Comparison of ENCODE assay signal across 23 cellular contexts in genomic region chr1:235802901-235803423, GRCh38.
A peak's percentile ranks its signal among the peaks of the same experiment; 100 is the strongest.
DNase-seq lines count a peak whose midpoint lies in the region; ATAC-seq and FAIRE-seq lines count a peak whose summit lies in the region.
"Had no signal": no experiment of that assay in that cellular context is flagged by ENCODE, and none has a peak within 500 bp of the region (broad histone marks: within the 10 kb centered on the region; RNA-seq: fewer than 3 reads in every experiment).

No MANE protein-coding gene starts in this region.

- H3K4me1 ChIP-seq in Karpas-422 (ENCODE audit: low read length), result no peaks in the 10 kb centered on the region
- H3K4me1 ChIP-seq: BLaER1 treated with 17β-estradiol and CSF1 and Interleukin-3, amounts not matched to agents 10 nM and 100 nM had no signal

- H3K27me3 ChIP-seq in Karpas-422 (ENCODE audit: low read length), result no peaks in the 10 kb centered on the region
- H3K27me3 ChIP-seq: BLaER1 treated with 17β-estradiol and CSF1 and Interleukin-3, amounts not matched to agents 10 nM and 100 nM; MG63 had no signal

- H3K4me3 ChIP-seq in Karpas-422 (ENCODE audit: low read length), result no peak overlapping the region
- H3K4me3 ChIP-seq: A549; BLaER1 treated with 17β-estradiol and CSF1 and Interleukin-3, amounts not matched to agents 10 nM and 100 nM; GM23248; K562; MG63; SK-N-MC had no signal

- no peak overlapping the region for H3K27ac ChIP-seq in Karpas-422 (ENCODE audit: low read length)
- H3K27ac ChIP-seq: A549; BLaER1 treated with 17β-estradiol and CSF1 and Interleukin-3, amounts not matched to agents 10 nM and 100 nM; GM23248; SK-N-MC had no signal

- no peak for DNase-seq in activated T-cell treated with anti-CD3 and anti-CD28 coated beads, Interleukin-2, amount 50 U/mL, for 72 hours
- DNase-seq in activated T-cell treated with anti-CD3 and anti-CD28 coated beads for 4 hours (no peak), Karpas-422 (no peak)
- DNase-seq in stimulated activated effector memory CD8-positive, alpha-beta T cell treated with anti-CD3 and anti-CD28 coated beads, Interleukin-12 subunit alpha, Interleukin-12 subunit beta, amount 100 ng/mL, for 72 hours (ENCODE audit: low spot score in 2 of 2), result no peak
- DNase-seq: AML-193; CD4-positive, alpha-beta T cell; GM23248; H7; MG63; NCI-H1930; NCI-H2107; NCI-H524 treated with DMSO at 0.1 percent for 48 hours; NCI-H774; SIG-M5 had no signal

- no peaks in the 10 kb centered on the region for H3K36me3 ChIP-seq in Karpas-422 (ENCODE audit: insufficient read depth, low read length)
- H3K36me3 ChIP-seq: MG63 had no signal

- H3K36me3 Mint-ChIP-seq in activated T-cell treated with anti-CD3 and anti-CD28 coated beads, Interleukin-2, amount 50 U/mL, for 72 hours (ENCODE audit: insufficient read depth in 2 of 2), result peaks cover 0 to 16% of the 10 kb centered on the region in 2 donors
- H3K36me3 Mint-ChIP-seq in stimulated activated effector memory CD8-positive, alpha-beta T cell treated with anti-CD3 and anti-CD28 coated beads, Interleukin-12 subunit alpha, Interleukin-12 subunit beta, amount 100 ng/mL, for 72 hours, result no peaks in the 10 kb centered on the region

- H3K9me3 Mint-ChIP-seq in activated T-cell treated with anti-CD3 and anti-CD28 coated beads, Interleukin-2, amount 50 U/mL, for 72 hours, result no peaks in the 10 kb centered on the region
- no peaks in the 10 kb centered on the region for H3K9me3 Mint-ChIP-seq in stimulated activated effector memory CD8-positive, alpha-beta T cell treated with anti-CD3 and anti-CD28 coated beads, Interleukin-12 subunit alpha, Interleukin-12 subunit beta, amount 100 ng/mL, for 72 hours
- H3K9me3 Mint-ChIP-seq: CD4-positive, alpha-beta T cell had no signal

- H3K27ac Mint-ChIP-seq in activated T-cell treated with anti-CD3 and anti-CD28 coated beads, Interleukin-2, amount 50 U/mL, for 72 hours, result peak overlapping the region; percentile 6
- no peak overlapping the region for H3K27ac Mint-ChIP-seq in stimulated activated effector memory CD8-positive, alpha-beta T cell treated with anti-CD3 and anti-CD28 coated beads, Interleukin-12 subunit alpha, Interleukin-12 subunit beta, amount 100 ng/mL, for 72 hours
- H3K27ac Mint-ChIP-seq: CD4-positive, alpha-beta T cell had no signal

- H3K27me3 Mint-ChIP-seq in activated T-cell treated with anti-CD3 and anti-CD28 coated beads, Interleukin-2, amount 50 U/mL, for 72 hours (ENCODE audit: low read depth), result no peaks in the 10 kb centered on the region
- H3K27me3 Mint-ChIP-seq: CD4-positive, alpha-beta T cell had no signal

- H3K9me3 ChIP-seq in Karpas-422 (ENCODE audit: low read length), result no peaks in the 10 kb centered on the region
- H3K9me3 ChIP-seq: A549; BLaER1 treated with 17β-estradiol and CSF1 and Interleukin-3, amounts not matched to agents 10 nM and 100 nM; MG63 had no signal

- peak; percentile 49 to 58 for ATAC-seq in activated T-cell treated with anti-CD3 and anti-CD28 coated beads, Interleukin-2, amount 50 U/mL, for 72 hours (replicated peaks in 1 of 2)
- ATAC-seq in stimulated activated effector memory CD8-positive, alpha-beta T cell treated with anti-CD3 and anti-CD28 coated beads, Interleukin-12 subunit alpha, Interleukin-12 subunit beta, amount 100 ng/mL, for 72 hours, result peak; percentile 74
- ATAC-seq in GM18517 (IDR thresholded peaks at IDR 0.05; ENCODE audit: unreplicated experiment) (no peak), HG03565 (IDR thresholded peaks at IDR 0.05; ENCODE audit: unreplicated experiment) (no peak)
- ATAC-seq: A549, K562 had no signal

- peaks cover 8% of the 10 kb centered on the region for H3K4me1 Mint-ChIP-seq in activated T-cell treated with anti-CD3 and anti-CD28 coated beads, Interleukin-2, amount 50 U/mL, for 72 hours (ENCODE audit: low read depth)
- H3K4me1 Mint-ChIP-seq in stimulated activated effector memory CD8-positive, alpha-beta T cell treated with anti-CD3 and anti-CD28 coated beads, Interleukin-12 subunit alpha, Interleukin-12 subunit beta, amount 100 ng/mL, for 72 hours, result peaks cover 22% of the 10 kb centered on the region

- no peak overlapping the region for H2AFZ ChIP-seq in Karpas-422 (ENCODE audit: low read length)
- H2AFZ ChIP-seq: GM23248 had no signal

- H3K79me2 ChIP-seq in Karpas-422 (ENCODE audit: low read length), result no peaks in the 10 kb centered on the region

- H3K4me2 ChIP-seq in Karpas-422 (ENCODE audit: low read depth, low read length, poor library complexity, severe bottlenecking), result no peak overlapping the region
- H3K4me2 ChIP-seq: BLaER1 treated with 17β-estradiol and CSF1 and Interleukin-3, amounts not matched to agents 10 nM and 100 nM had no signal

- peak overlapping the region in 1 of 2 donors; percentile 16 for H3K4me3 Mint-ChIP-seq in activated T-cell treated with anti-CD3 and anti-CD28 coated beads, Interleukin-2, amount 50 U/mL, for 72 hours
- H3K4me3 Mint-ChIP-seq in stimulated activated effector memory CD8-positive, alpha-beta T cell treated with anti-CD3 and anti-CD28 coated beads, Interleukin-12 subunit alpha, Interleukin-12 subunit beta, amount 100 ng/mL, for 72 hours, result no peak overlapping the region
- H3K4me3 Mint-ChIP-seq: CD4-positive, alpha-beta T cell had no signal

- no peaks in the 10 kb centered on the region for H3K9me2 ChIP-seq in Karpas-422 (replicated peaks; ENCODE audit: insufficient read depth, low read length)

- H3K9ac ChIP-seq in Karpas-422 (ENCODE audit: low read length), result no peak overlapping the region
- H3K9ac ChIP-seq: BLaER1 treated with 17β-estradiol and CSF1 and Interleukin-3, amounts not matched to agents 10 nM and 100 nM; GM23248 had no signal

- no peaks in the 10 kb centered on the region for H4K20me1 ChIP-seq in Karpas-422 (ENCODE audit: insufficient read depth, low read depth, low read length)
- H4K20me1 ChIP-seq: BLaER1 treated with 17β-estradiol and CSF1 and Interleukin-3, amounts not matched to agents 10 nM and 100 nM had no signal

- FAIRE-seq in TTC549 (lab: Jason Lieb, UNC), result peak; percentile 88
- peak; percentile 78 for FAIRE-seq in islet of Langerhans (lab: Jason Lieb, UNC)
- FAIRE-seq: A549, HTR-8/SVneo, K562 had no signal

Comparison
In these comparisons a context has a peak if more than half of its experiments do, and no peak if none do; other contexts are left out.
1. ATAC-seq: peak in activated T-cell treated with anti-CD3 and anti-CD28 coated beads, Interleukin-2, amount 50 U/mL, for 72 hours (2 of 2) and stimulated activated effector memory CD8-positive, alpha-beta T cell treated with anti-CD3 and anti-CD28 coated beads, Interleukin-12 subunit alpha, Interleukin-12 subunit beta, amount 100 ng/mL, for 72 hours (single experiment); none in GM18517 (single experiment) and HG03565 (single experiment).